Comparison of ENCODE assay signal across 10 cellular contexts in genomic region chr9:72082536-72082935, GRCh38. TPM values are rescaled to one million over a fixed set of nuclear protein-coding genes. Genes with fewer than 3 reads are reported as not detected.
"Had no signal": no experiment of that assay in that cellular context is flagged by ENCODE, and none has a peak within 500 bp of the region (broad histone marks: within the 10 kb centered on the region; RNA-seq: fewer than 3 reads in every experiment).

No MANE protein-coding gene starts in this region.

- H3K9me3 Mint-ChIP-seq: GM23338, HFFc6, IgD-negative memory B cell had no signal

- H3K27ac Mint-ChIP-seq: GM23338, HFFc6, IgD-negative memory B cell had no signal

- H3K9me3 ChIP-seq: HAP-1 had no signal

- H3K4me1 Mint-ChIP-seq: GM23338, IgD-negative memory B cell had no signal

- H3K4me3 ChIP-seq: GM23338, HAP-1 had no signal

- H3K4me1 ChIP-seq: HAP-1 had no signal

- H3K36me3 ChIP-seq: HAP-1 had no signal

- FAIRE-seq: HepG2 had no signal

- DNase-seq: H7, HFFc6, KBM-7 had no signal

- H3K4me3 Mint-ChIP-seq: GM23338, HFFc6 had no signal

- ATAC-seq: HCT116, HepG2 had no signal

RNA-seq across cellular contexts. Expression of gene C9orf57, which starts 22.1 kb away (rescaled TPM):
- total RNA-seq: GM23338, H1, H7, HepG2, HFFc6, HT1080 had no signal
- polyA plus RNA-seq: GM23338, H1, IgD-negative memory B cell had no signal
